Comparison of ENCODE assay signal across 13 cellular contexts in the genomic region with DNA sequence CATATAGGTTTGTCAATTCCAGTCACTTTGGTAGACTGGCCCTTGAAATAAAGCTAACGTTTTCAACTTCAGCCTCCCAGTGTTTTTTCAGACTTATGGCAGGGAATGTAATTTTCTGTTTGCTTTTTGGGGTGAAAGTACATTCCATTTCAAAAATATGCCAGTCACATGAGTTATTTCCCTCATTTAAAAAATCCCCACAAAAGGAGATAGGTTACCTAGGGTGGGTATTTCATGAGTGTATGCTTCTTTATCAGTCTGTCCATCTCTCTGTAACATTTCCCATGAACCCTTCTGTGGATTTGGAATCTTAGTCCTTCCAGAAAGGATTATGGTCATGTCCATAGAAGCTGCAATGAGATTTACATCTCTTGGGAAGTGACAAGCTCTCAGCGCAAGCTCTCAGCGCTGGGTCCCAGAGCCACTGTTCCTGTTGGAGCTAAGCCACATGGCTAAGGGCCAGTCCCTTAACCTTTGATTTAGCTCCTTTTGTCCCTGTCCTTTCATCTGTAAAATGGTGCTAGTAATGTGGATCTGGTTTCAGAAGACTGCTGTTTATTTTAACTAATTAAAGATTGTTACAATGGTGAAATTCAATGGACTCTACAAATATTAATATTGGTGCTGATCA.
A peak's percentile ranks its signal among the peaks of the same experiment; 100 is the strongest.
DNase-seq lines count a peak whose midpoint lies in the region; ATAC-seq, FAIRE-seq and TF ChIP-seq lines count a peak whose summit lies in the region.
"Had no signal": no experiment of that assay in that cellular context is flagged by ENCODE, and none has a peak within 500 bp of the region (broad histone marks: within the 10 kb centered on the region; RNA-seq: fewer than 3 reads in every experiment).

No MANE protein-coding gene starts in this region.

- no peaks in the 10 kb centered on the region for H3K9me3 ChIP-seq in body of pancreas
- H3K9me3 ChIP-seq in mucosa of descending colon = no peaks in the 10 kb centered on the region
- no peaks in the 10 kb centered on the region for H3K9me3 ChIP-seq in hepatocyte (ENCODE audit: low read depth)
- H3K9me3 ChIP-seq in CD8-positive, alpha-beta T cell (ENCODE audit: low read length) = no peaks in the 10 kb centered on the region

- intact Hi-C loops in body of pancreas (cut with DNase I) (no loop called here), mucosa of descending colon (cut with DNase I, micrococcal nuclease) (no loop called here)
- intact Hi-C loops in CD8-positive, alpha-beta T cell (cut with DNase I, micrococcal nuclease) = no loop called here

- WGBS in body of pancreas, 2 donors = 4 to 10% methylated on average over 3 of the region's 3 CpGs
- WGBS in hepatocyte (ENCODE audit: low lambda C conversion rate, missing lambda C conversion rate) = 70% methylated on average over 3 of the region's 3 CpGs

- no peaks in the 10 kb centered on the region for H3K9me2 ChIP-seq in hepatocyte (replicated peaks; ENCODE audit: insufficient read depth)

- no peaks in the 10 kb centered on the region for H3K36me3 ChIP-seq in body of pancreas (replicated peaks in 1 of 2; ENCODE audit: insufficient read depth in 1 of 2, low read depth in 2 of 2)
- no peaks in the 10 kb centered on the region for H3K36me3 ChIP-seq in mucosa of descending colon (ENCODE audit: low read depth)
- H3K36me3 ChIP-seq in hepatocyte (replicated peaks; ENCODE audit: insufficient read depth, low read depth) = no peaks in the 10 kb centered on the region
- no peaks in the 10 kb centered on the region for H3K36me3 ChIP-seq in CD8-positive, alpha-beta T cell (ENCODE audit: insufficient read depth, low read length)

- peaks cover 8% of the 10 kb centered on the region for H3K4me1 Mint-ChIP-seq in CD8-positive, alpha-beta T cell (ENCODE audit: low read depth)

- no peak overlapping the region for H3K27ac Mint-ChIP-seq in CD8-positive, alpha-beta T cell
- H3K27ac Mint-ChIP-seq: memory B cell had no signal

- H3K4me1 ChIP-seq in body of pancreas = peaks cover 31% of the 10 kb centered on the region
- peaks cover 10% of the 10 kb centered on the region for H3K4me1 ChIP-seq in mucosa of descending colon (ENCODE audit: low read depth)
- no peaks in the 10 kb centered on the region for H3K4me1 ChIP-seq in hepatocyte (ENCODE audit: insufficient read depth)
- no peaks in the 10 kb centered on the region for H3K4me1 ChIP-seq in CD8-positive, alpha-beta T cell (ENCODE audit: insufficient read depth, low read length)

- no peak overlapping the region for H2AFZ ChIP-seq in hepatocyte

- peak; percentile 53 for DNase-seq in G401 (ENCODE audit: low spot score)
- peak; percentile 53 for DNase-seq in NCI-H1694 (lab: John Stamatoyannopoulos, UW)
- DNase-seq in body of pancreas = peak; percentile 65 to 83 (median 73)
- peak; percentile 60 to 81 (median 66) for DNase-seq in mucosa of descending colon
- DNase-seq in hepatocyte (ENCODE audit: low spot score) = no peak
- DNase-seq in CD8-positive, alpha-beta T cell = no peak
- no peak for DNase-seq in NCI-H510A (lab: John Stamatoyannopoulos, UW)
- DNase-seq in D721Med (ENCODE audit: insufficient read length, low spot score) = no peak
- DNase-seq: CD8-positive, alpha-beta memory T cell; effector memory CD4-positive, alpha-beta T cell; NCI-H1436; retina had no signal

- H3K4me3 ChIP-seq in body of pancreas (no peak overlapping the region), mucosa of descending colon (no peak overlapping the region), hepatocyte (no peak overlapping the region)
- no peak overlapping the region for H3K4me3 ChIP-seq in CD8-positive, alpha-beta T cell (ENCODE audit: low read depth, low read length)

- H3K27me3 Mint-ChIP-seq in CD8-positive, alpha-beta T cell (ENCODE audit: low read depth) = no peaks in the 10 kb centered on the region
- H3K27me3 Mint-ChIP-seq: CD8-positive, alpha-beta memory T cell; memory B cell had no signal

- TF ChIP-seq CTCF in body of pancreas (IDR thresholded peaks at IDR 0.05) = no peak
- TF ChIP-seq CTCF in mucosa of descending colon (IDR thresholded peaks at IDR 0.05) = no peak
- no peak for TF ChIP-seq CTCF in hepatocyte (IDR thresholded peaks at IDR 0.05; ENCODE audit: poor library complexity)
- TF ChIP-seq CTCF in CD8-positive, alpha-beta T cell (IDR thresholded peaks at IDR 0.05) = no peak
- no peak for TF ChIP-seq CTCF in D721Med (IDR thresholded peaks at IDR 0.05; ENCODE audit: insufficient read depth, missing control alignments)

- H3K4me3 Mint-ChIP-seq in CD8-positive, alpha-beta T cell = no peak overlapping the region
- H3K4me3 Mint-ChIP-seq: CD8-positive, alpha-beta memory T cell; memory B cell had no signal

- H4K20me1 ChIP-seq in hepatocyte (ENCODE audit: insufficient read depth, poor library complexity, severe bottlenecking) = no peaks in the 10 kb centered on the region

- H3K36me3 Mint-ChIP-seq in CD8-positive, alpha-beta T cell = peaks cover 18% of the 10 kb centered on the region

- no peak for FAIRE-seq in D721Med (lab: Jason Lieb, UNC)

- no peak for TF ChIP-seq POLR2A in body of pancreas (IDR thresholded peaks at IDR 0.05)

- peak; percentile 48 for ATAC-seq in body of pancreas
- peak; percentile 87 for ATAC-seq in mucosa of descending colon
- no peak for ATAC-seq in CD8-positive, alpha-beta T cell

- H3K27me3 ChIP-seq in body of pancreas (no peaks in the 10 kb centered on the region), hepatocyte (no peaks in the 10 kb centered on the region)
- no peaks in the 10 kb centered on the region for H3K27me3 ChIP-seq in CD8-positive, alpha-beta T cell (ENCODE audit: insufficient read depth, low read length)

- H3K79me2 ChIP-seq in hepatocyte = no peaks in the 10 kb centered on the region

- H3K27ac ChIP-seq in body of pancreas (peak overlapping the region in 1 of 4 donors; percentile 24), hepatocyte (no peak overlapping the region)
- H3K27ac ChIP-seq in CD8-positive, alpha-beta T cell (ENCODE audit: low read depth, low read length) = no peak overlapping the region

- CTCF ChIA-PET in CD8-positive, alpha-beta T cell (lab: Charles Lee) = interaction anchor here (1.3 kb wide), 1 partner anchor 10 kb away, joined by 3 read pairs; no protein-coding TSS in a partner anchor

- H3K9me3 Mint-ChIP-seq in CD8-positive, alpha-beta T cell = no peaks in the 10 kb centered on the region
- H3K9me3 Mint-ChIP-seq: CD8-positive, alpha-beta memory T cell; memory B cell had no signal

- in situ Hi-C loops in G401 (cut with HindIII; ENCODE audit: low sequenced_read_pairs) = no loop called here

- H3K4me2 ChIP-seq in hepatocyte = no peak overlapping the region

- POLR2A ChIA-PET in CD8-positive, alpha-beta T cell (lab: Charles Lee) = interaction anchor here (0.6 kb wide), 2 partner anchors 29 to 177 kb away, joined by 3 read pairs; no protein-coding TSS in a partner anchor

Comparison
In these comparisons a context has a peak if more than half of its experiments do, and no peak if none do; other contexts are left out.
1. DNase-seq: peak in G401 (single experiment), NCI-H1694 (single experiment), body of pancreas (4 of 4) and mucosa of descending colon (3 of 3); none in hepatocyte (single experiment), CD8-positive, alpha-beta T cell (0 of 7), NCI-H510A (single experiment) and D721Med (single experiment).